ENCODE assay signal across 20 cellular contexts in genomic region chr10:62195675-62195926, GRCh38.
"Had no signal": no experiment of that assay in that cellular context is flagged by ENCODE, and none has a peak within 500 bp of the region (broad histone marks: within the 10 kb centered on the region; RNA-seq: fewer than 3 reads in every experiment).

No MANE protein-coding gene starts in this region.

- DNase-seq: activated CD4-positive, alpha-beta T cell treated with anti-CD3 and anti-CD28 coated beads, Interleukin-2, amount 10 ng/mL, durations not matched to agents 7 days and 5 days; aorta; brain microvascular endothelial cell; central memory CD4-positive, alpha-beta T cell; colonic mucosa; erythroblast; gastrocnemius medialis; heart left ventricle; left ventricle myocardium inferior; stimulated activated CD4-positive, alpha-beta T cell treated with anti-CD3 and anti-CD28 coated beads, Interleukin-12 subunit alpha, Interleukin-12 subunit beta, amount 100 ng/mL, for 4 hours; stimulated activated CD4-positive, alpha-beta T cell treated with anti-CD3 and anti-CD28 coated beads, Interleukin-1b, Interleukin-23, amount 100 ng/mL, for 48 hours; stimulated activated CD8-positive, alpha-beta memory T cell treated with anti-CD3 and anti-CD28 coated beads, Interleukin-4, amount 100 ng/mL, for 48 hours; stimulated activated naive CD8-positive, alpha-beta T cell treated with anti-CD3 and anti-CD28 coated beads, Interleukin-15, amount 100 ng/mL, for 72 hours; T-cell; T-helper 9 cell; trophoblast cell had no signal

- H3K9ac ChIP-seq: neural progenitor cell had no signal

- H3K4me2 ChIP-seq: neural progenitor cell had no signal

- H3K36me3 ChIP-seq: brain microvascular endothelial cell, colonic mucosa, gastrocnemius medialis, heart left ventricle, left ventricle myocardium inferior, prostate gland, right atrium auricular region had no signal

- H3K9me3 ChIP-seq: colonic mucosa, gastrocnemius medialis, heart left ventricle, left ventricle myocardium inferior, prostate gland, right atrium auricular region had no signal

- H3K4me1 ChIP-seq: colonic mucosa, gastrocnemius medialis, left ventricle myocardium inferior, neural progenitor cell, prostate gland, right atrium auricular region had no signal

- H3K27ac ChIP-seq: brain microvascular endothelial cell, colonic mucosa, gastrocnemius medialis, heart left ventricle, left ventricle myocardium inferior, neural progenitor cell, prostate gland, right atrium auricular region had no signal

- ATAC-seq: gastrocnemius medialis; heart left ventricle; stimulated activated naive CD8-positive, alpha-beta T cell treated with anti-CD3 and anti-CD28 coated beads, Interleukin-15, amount 100 ng/mL, for 72 hours; T-cell had no signal

- H2AFZ ChIP-seq: neural progenitor cell had no signal

- H3K27me3 Mint-ChIP-seq: activated CD4-positive, alpha-beta T cell treated with anti-CD3 and anti-CD28 coated beads, Interleukin-2, amount 10 ng/mL, durations not matched to agents 7 days and 5 days; stimulated activated naive CD8-positive, alpha-beta T cell treated with anti-CD3 and anti-CD28 coated beads, Interleukin-15, amount 100 ng/mL, for 72 hours; T-cell had no signal

- H3K9me3 Mint-ChIP-seq: activated T-helper 1 cell treated with anti-CD3 and anti-CD28 coated beads, Interleukin-12 subunit alpha, Interleukin-12 subunit beta, Interleukin-2, Interleukin-4 antibody, amounts not matched to agents 30 ng/mL and 10 ng/mL and 1 ng/mL, durations not matched to agents 14 hours and 24 hours and 36 hours; neural progenitor cell; stimulated activated naive CD8-positive, alpha-beta T cell treated with anti-CD3 and anti-CD28 coated beads, Interleukin-15, amount 100 ng/mL, for 72 hours; T-cell had no signal

- H3K36me3 Mint-ChIP-seq: T-cell had no signal

- H3K27ac Mint-ChIP-seq: activated T-helper 1 cell treated with anti-CD3 and anti-CD28 coated beads, Interleukin-12 subunit alpha, Interleukin-12 subunit beta, Interleukin-2, Interleukin-4 antibody, amounts not matched to agents 30 ng/mL and 10 ng/mL and 1 ng/mL, durations not matched to agents 14 hours and 24 hours and 36 hours had no signal

- H3K4me3 ChIP-seq: colonic mucosa, gastrocnemius medialis, heart left ventricle, left ventricle myocardium inferior, neural progenitor cell, prostate gland, right atrium auricular region had no signal

- H3K27me3 ChIP-seq: brain microvascular endothelial cell, colonic mucosa, gastrocnemius medialis, heart left ventricle, neural progenitor cell, right atrium auricular region had no signal

- H3K4me3 Mint-ChIP-seq: activated CD4-positive, alpha-beta T cell treated with anti-CD3 and anti-CD28 coated beads, Interleukin-2, amount 10 ng/mL, durations not matched to agents 7 days and 5 days; activated T-helper 1 cell treated with anti-CD3 and anti-CD28 coated beads, Interleukin-12 subunit alpha, Interleukin-12 subunit beta, Interleukin-2, Interleukin-4 antibody, amounts not matched to agents 30 ng/mL and 10 ng/mL and 1 ng/mL, durations not matched to agents 14 hours and 24 hours and 36 hours; neural progenitor cell had no signal
